Comparison of ENCODE assay signal across 15 cellular contexts in genomic region chr17:65177901-65178300, GRCh38. TPM values are rescaled to one million over a fixed set of nuclear protein-coding genes. Genes with fewer than 3 reads are reported as not detected.
DNase-seq lines count a peak whose midpoint lies in the region; ATAC-seq and TF ChIP-seq lines count a peak whose summit lies in the region.
"Had no signal": no experiment of that assay in that cellular context is flagged by ENCODE, and none has a peak within 500 bp of the region (broad histone marks: within the 10 kb centered on the region; RNA-seq: fewer than 3 reads in every experiment).

No MANE protein-coding gene starts in this region.

- H3K36me3 ChIP-seq in DND-41 (ENCODE audit: insufficient read depth, low read length), result no peaks in the 10 kb centered on the region
- no peaks in the 10 kb centered on the region for H3K36me3 ChIP-seq in left lung

- H3K4me3 Mint-ChIP-seq in activated CD8-positive, alpha-beta T cell treated with anti-CD3 and anti-CD28 coated beads, Interleukin-2, amount 10 ng/mL, durations not matched to agents 7 days and 5 days, result no peak overlapping the region
- H3K4me3 Mint-ChIP-seq: dendritic cell treated with granulocyte-macrophage colony-stimulating factor and Interleukin-4, amounts not matched to agents 40 ng/mL and 50 ng/mL, for 4 days; naive B cell; stimulated activated memory B cell treated with anti-CD40 and anti-IgM and Interleukin-4, amounts not matched to agents 10 μg/mL and 1 μg/mL and 100 μg/mL, for 72 hours had no signal

- H3K36me3 Mint-ChIP-seq in activated CD8-positive, alpha-beta T cell treated with anti-CD3 and anti-CD28 coated beads, Interleukin-2, amount 10 ng/mL, durations not matched to agents 7 days and 5 days (ENCODE audit: low read depth), result peaks cover 8% of the 10 kb centered on the region
- H3K36me3 Mint-ChIP-seq: stimulated activated memory B cell treated with anti-CD40 and anti-IgM and Interleukin-4, amounts not matched to agents 10 μg/mL and 1 μg/mL and 100 μg/mL, for 72 hours had no signal

- H3K9ac ChIP-seq in DND-41 (ENCODE audit: low read depth, low read length), result no peak overlapping the region

- H3K9me3 Mint-ChIP-seq in activated CD8-positive, alpha-beta T cell treated with anti-CD3 and anti-CD28 coated beads, Interleukin-2, amount 10 ng/mL, durations not matched to agents 7 days and 5 days (ENCODE audit: insufficient read depth), result no peaks in the 10 kb centered on the region
- H3K9me3 Mint-ChIP-seq: dendritic cell treated with granulocyte-macrophage colony-stimulating factor and Interleukin-4, amounts not matched to agents 40 ng/mL and 50 ng/mL, for 4 days had no signal

- DNase-seq in DND-41 (no peak), LHCN-M2 (ENCODE audit: low read depth) (peak; percentile 18), iris pigment epithelial cell (ENCODE audit: low read depth) (peak; percentile 80), HK-2 (ENCODE audit: unreplicated experiment) (no peak), NCI-H524 (lab: John Stamatoyannopoulos, UW) (no peak), left lung (no peak)
- no peak for DNase-seq in activated CD8-positive, alpha-beta T cell treated with anti-CD3 and anti-CD28 coated beads, Interleukin-2, amount 10 ng/mL, durations not matched to agents 7 days and 5 days
- DNase-seq: DMS153, naive B cell, NCI-H1436 treated with DMSO at 0.1 percent for 48 hours, SHP77 had no signal

- no peak for ATAC-seq in DND-41 (ENCODE audit: insufficient read depth, low read depth)
- ATAC-seq in activated CD8-positive, alpha-beta T cell treated with anti-CD3 and anti-CD28 coated beads, Interleukin-2, amount 10 ng/mL, durations not matched to agents 7 days and 5 days, result no peak
- ATAC-seq in HG03571 (IDR thresholded peaks at IDR 0.05; ENCODE audit: unreplicated experiment), result no peak
- no peak for ATAC-seq in left lung
- ATAC-seq: stimulated activated memory B cell treated with anti-CD40 and anti-IgM and Interleukin-4, amounts not matched to agents 10 μg/mL and 1 μg/mL and 100 μg/mL, for 72 hours had no signal

- intact Hi-C loops in left lung (cut with DNase I), result no loop called here

- H3K4me1 ChIP-seq in DND-41 (ENCODE audit: insufficient read depth, low read length) (peaks cover 76% of the 10 kb centered on the region), left lung (peaks cover 0 to 12% of the 10 kb centered on the region in 2 donors)

- H3K4me2 ChIP-seq in DND-41 (ENCODE audit: insufficient read depth, low read length), result no peak overlapping the region
- H3K4me2 ChIP-seq: hepatocyte had no signal

- TF ChIP-seq CTCF in DND-41 (IDR thresholded peaks at IDR 0.05; ENCODE audit: borderline replicate concordance, extremely low read depth, low read length, poor library complexity, severe bottlenecking) (no peak), left lung (IDR thresholded peaks at IDR 0.05) (no peak)

- H3K4me1 Mint-ChIP-seq in activated CD8-positive, alpha-beta T cell treated with anti-CD3 and anti-CD28 coated beads, Interleukin-2, amount 10 ng/mL, durations not matched to agents 7 days and 5 days (ENCODE audit: low read depth), result peaks cover 61% of the 10 kb centered on the region

- POLR2A ChIA-PET in activated CD8-positive, alpha-beta T cell treated with anti-CD3 and anti-CD28 coated beads, Interleukin-2, amount 10 ng/mL, durations not matched to agents 7 days and 5 days (lab: Charles Lee), result no interaction called here

- no peaks in the 10 kb centered on the region for H3K9me3 ChIP-seq in DND-41 (ENCODE audit: insufficient read depth, low read length, severe bottlenecking)
- no peaks in the 10 kb centered on the region for H3K9me3 ChIP-seq in left lung

- peak overlapping the region; percentile 9 for H3K27ac ChIP-seq in DND-41 (ENCODE audit: low read length)
- no peak overlapping the region for H3K27ac ChIP-seq in left lung
- H3K27ac ChIP-seq: hepatocyte had no signal

- H3K4me3 ChIP-seq in DND-41 (ENCODE audit: low read depth in 1 of 2, low read length in 2 of 2), result no peak overlapping the region
- H3K4me3 ChIP-seq in left lung, result no peak overlapping the region
- H3K4me3 ChIP-seq: hepatocyte had no signal

- H3K27me3 Mint-ChIP-seq in activated CD8-positive, alpha-beta T cell treated with anti-CD3 and anti-CD28 coated beads, Interleukin-2, amount 10 ng/mL, durations not matched to agents 7 days and 5 days (ENCODE audit: low read depth), result no peaks in the 10 kb centered on the region

- H3K27me3 ChIP-seq in DND-41 (ENCODE audit: insufficient read depth, low read length, poor library complexity) (no peaks in the 10 kb centered on the region), left lung (no peaks in the 10 kb centered on the region)
- H3K27me3 ChIP-seq: hepatocyte had no signal

- no peaks in the 10 kb centered on the region for H4K20me1 ChIP-seq in DND-41 (ENCODE audit: insufficient read depth, low read length)

- H2AFZ ChIP-seq in DND-41 (ENCODE audit: low read depth, low read length), result no peak overlapping the region
- H2AFZ ChIP-seq: hepatocyte had no signal

- no peaks in the 10 kb centered on the region for H3K79me2 ChIP-seq in DND-41 (ENCODE audit: insufficient read depth, low read length)
- H3K79me2 ChIP-seq: hepatocyte had no signal

- CTCF ChIA-PET in activated CD8-positive, alpha-beta T cell treated with anti-CD3 and anti-CD28 coated beads, Interleukin-2, amount 10 ng/mL, durations not matched to agents 7 days and 5 days (lab: Charles Lee), result interaction anchor here (1.0 to 2.4 kb wide), 5 partner anchors 9 to 210 kb away, joined by 3 to 10 read pairs (median 5); partner anchors contain the start of gene RGS9

- peak overlapping the region; percentile 43 for H3K27ac Mint-ChIP-seq in activated CD8-positive, alpha-beta T cell treated with anti-CD3 and anti-CD28 coated beads, Interleukin-2, amount 10 ng/mL, durations not matched to agents 7 days and 5 days
- H3K27ac Mint-ChIP-seq: dendritic cell treated with granulocyte-macrophage colony-stimulating factor and Interleukin-4, amounts not matched to agents 40 ng/mL and 50 ng/mL, for 4 days had no signal

RNA-seq across cellular contexts. Expression of gene RGS9, which starts 40.7 kb away (rescaled TPM):
- total RNA-seq in LHCN-M2 (2014; rRNA removed), result 0.32 and 0.57 TPM in 2 replicates
- 1.9 TPM for polyA plus RNA-seq in LHCN-M2 (2012)
- total RNA-seq in activated CD8-positive, alpha-beta T cell treated with anti-CD3 and anti-CD28 coated beads, Interleukin-2, amount 10 ng/mL, durations not matched to agents 7 days and 5 days, result 1 to 10 TPM; 4.8 to 5.7 TPM
- total RNA-seq in left lung, result 1 to 10 TPM; 4.0 to 6.4 TPM

Comparison
In these comparisons a context has a peak if more than half of its experiments do, and no peak if none do; other contexts are left out.
1. DNase-seq: peak in LHCN-M2 (single experiment) and iris pigment epithelial cell (single experiment); none in DND-41 (single experiment), activated CD8-positive, alpha-beta T cell treated with anti-CD3 and anti-CD28 coated beads, Interleukin-2, amount 10 ng/mL, durations not matched to agents 7 days and 5 days (single experiment), HK-2 (single experiment), NCI-H524 (0 of 2) and left lung (0 of 2).